Comparison of ENCODE assay signal across 1 cellular context in genomic region chr19:44725251-44725650, GRCh38.
A peak's percentile ranks its signal among the peaks of the same experiment; 100 is the strongest.
TF ChIP-seq lines count a peak whose summit lies in the region.

No MANE protein-coding gene starts in this region.

TF ChIP-seq in HepG2, 621 proteins besides CTCF, POLR2A, EP300 and RAD21 (continued from another document and continues in another):
- TF ChIP-seq ZHX1 (CRISPR knock-in tag; IDR thresholded peaks at IDR 0.05; ENCODE audit: low read depth) (peak; percentile 76; the same call in 1 of the 2 replicates), KLF11 (CRISPR knock-in tag; IDR thresholded peaks at IDR 0.05) (no peak), PLRG1 (conservative IDR thresholded peaks at IDR 0.05) (no peak), ZMYM2 (CRISPR knock-in tag; IDR thresholded peaks at IDR 0.05) (0 out of 2 replicates have a peak, but pooled peaks have one; percentile 15), ZNF317 (CRISPR knock-in tag; IDR thresholded peaks at IDR 0.05) (0 out of 2 replicates have a peak, but pooled peaks have one; percentile 24), TBX2 (CRISPR knock-in tag; IDR thresholded peaks at IDR 0.05; ENCODE audit: borderline replicate concordance) (peak; percentile 77), STAT6 (CRISPR knock-in tag; IDR thresholded peaks at IDR 0.05; ENCODE audit: borderline replicate concordance) (no peak), GPBP1L1 (CRISPR knock-in tag; IDR thresholded peaks at IDR 0.05) (no peak), ARNT2 (CRISPR knock-in tag; IDR thresholded peaks at IDR 0.05; ENCODE audit: low read depth) (no peak), ZGPAT (CRISPR knock-in tag; IDR thresholded peaks at IDR 0.05) (0 out of 2 replicates have a peak, but pooled peaks have one; percentile 25), ZNF546 (CRISPR knock-in tag; conservative IDR thresholded peaks at IDR 0.05) (no peak), ZNF792 (CRISPR knock-in tag; IDR thresholded peaks at IDR 0.05) (peak; percentile 67; the same call in 1 of the 2 replicates), MEIS1 (CRISPR knock-in tag; IDR thresholded peaks at IDR 0.05; ENCODE audit: borderline replicate concordance) (no peak), GABPB1 (CRISPR knock-in tag; IDR thresholded peaks at IDR 0.05) (peak; percentile 48), NFYB (CRISPR knock-in tag; IDR thresholded peaks at IDR 0.05) (no peak; the same call in 1 of the 2 replicates), ZNF609 (CRISPR knock-in tag; IDR thresholded peaks at IDR 0.05; ENCODE audit: borderline replicate concordance) (peak; percentile 70; the same call in 1 of the 2 replicates), ZNF407 (CRISPR knock-in tag; IDR thresholded peaks at IDR 0.05; ENCODE audit: not compliant biosample characterization) (no peak), RARA (CRISPR knock-in tag; IDR thresholded peaks at IDR 0.05) (peak; percentile 83), ZNF235 (CRISPR knock-in tag; IDR thresholded peaks at IDR 0.05; ENCODE audit: borderline replicate concordance) (no peak), MLLT10 (CRISPR knock-in tag; IDR thresholded peaks at IDR 0.05) (no peak), ESRRA (CRISPR knock-in tag; IDR thresholded peaks at IDR 0.05; ENCODE audit: low read depth) (peak; percentile 69; the same call in 1 of the 2 replicates), HOXA5 (CRISPR knock-in tag; IDR thresholded peaks at IDR 0.05) (peak; percentile 42; the same call in 1 of the 2 replicates), SP4 (CRISPR knock-in tag; IDR thresholded peaks at IDR 0.05) (peak; percentile 37; the same call in 1 of the 2 replicates), ZFP91 (CRISPR knock-in tag; IDR thresholded peaks at IDR 0.05; ENCODE audit: borderline replicate concordance) (no peak), ZNF616 (CRISPR knock-in tag; IDR thresholded peaks at IDR 0.05; ENCODE audit: low read depth) (no peak), ZBTB37 (CRISPR knock-in tag; IDR thresholded peaks at IDR 0.05) (no peak), ZNF138 (CRISPR knock-in tag; IDR thresholded peaks at IDR 0.05; ENCODE audit: low read depth) (no peak), ZNF549 (CRISPR knock-in tag; IDR thresholded peaks at IDR 0.05) (0 out of 2 replicates have a peak, but pooled peaks have one; percentile 34), FOXC1 (CRISPR knock-in tag; IDR thresholded peaks at IDR 0.05; ENCODE audit: borderline replicate concordance) (no peak), NFRKB (IDR thresholded peaks at IDR 0.05) (no peak), MTA1 (CRISPR knock-in tag; IDR thresholded peaks at IDR 0.05; ENCODE audit: borderline replicate concordance) (peak; percentile 90)
